ENCODE assay signal across 8 cellular contexts in the genomic region with DNA sequence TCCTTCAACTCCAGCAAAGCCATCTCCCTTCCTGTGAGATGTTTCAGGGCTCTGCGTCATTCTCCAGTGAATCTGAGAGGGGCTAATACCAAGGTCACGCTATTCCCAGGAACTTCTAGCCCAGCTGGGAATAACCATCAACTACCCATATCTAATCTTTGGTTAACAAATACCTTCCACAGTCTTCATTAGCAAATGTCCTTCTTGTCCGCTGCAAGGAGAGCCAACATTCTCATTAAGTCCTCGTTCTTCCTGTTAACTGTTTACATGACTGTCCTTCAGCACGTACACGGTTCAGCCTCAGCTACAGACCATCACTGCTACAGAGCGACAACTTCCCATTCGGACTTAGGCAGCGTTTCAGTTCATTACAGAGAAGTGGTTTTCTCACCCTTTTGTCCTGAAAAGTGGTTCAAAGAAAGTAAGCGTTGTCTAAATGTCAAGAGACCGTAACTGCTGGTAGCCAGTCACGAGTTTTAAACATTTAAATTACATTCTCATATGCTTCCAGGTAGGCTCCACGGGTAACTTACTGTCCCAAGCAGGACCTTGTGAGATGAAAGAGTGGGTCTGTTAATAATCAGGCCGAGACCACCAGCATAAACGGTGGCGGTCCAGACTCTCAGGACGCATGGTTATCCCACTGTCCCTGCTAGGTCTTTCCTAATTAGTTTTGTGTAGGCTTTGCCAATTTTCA.
DNase-seq lines count a peak whose midpoint lies in the region; ATAC-seq, FAIRE-seq and TF ChIP-seq lines count a peak whose summit lies in the region.

No MANE protein-coding gene starts in this region.

- H3K9ac ChIP-seq in kidney (ENCODE audit: low read length in 2 of 2) = peak overlapping the region; percentile 22 to 60

- POLR2A ChIA-PET in CD8-positive, alpha-beta memory T cell (lab: Charles Lee) = no interaction called here
- POLR2A ChIA-PET in activated naive CD8-positive, alpha-beta T cell treated with anti-CD3 and anti-CD28 coated beads, Interleukin-2, amount 10 ng/mL, durations not matched to agents 7 days and 5 days (lab: Charles Lee) = interaction anchor here (1.7 kb wide), 1 partner anchor 63 kb away, joined by 9 read pairs; a partner anchor contains a TSS

- H3K27me3 ChIP-seq in CD8-positive, alpha-beta memory T cell (ENCODE audit: insufficient read depth, low read length, poor library complexity, severe bottlenecking) = no peaks in the 10 kb centered on the region
- H3K27me3 ChIP-seq in H7 (ENCODE audit: control insufficient read depth, insufficient read depth, low read length) (no peaks in the 10 kb centered on the region), upper lobe of left lung (no peaks in the 10 kb centered on the region)

- TF ChIP-seq POLR2A in upper lobe of left lung (IDR thresholded peaks at IDR 0.05) = no peak

- peak overlapping the region in 6 of 7 donors; percentile 13 to 57 (median 34) for H3K4me3 Mint-ChIP-seq in CD8-positive, alpha-beta memory T cell
- H3K4me3 Mint-ChIP-seq in activated naive CD8-positive, alpha-beta T cell treated with anti-CD3 and anti-CD28 coated beads, Interleukin-2, amount 10 ng/mL, durations not matched to agents 7 days and 5 days = peak overlapping the region; percentile 17

- no peaks in the 10 kb centered on the region for H3K9me3 ChIP-seq in CD8-positive, alpha-beta memory T cell (ENCODE audit: low read length)
- H3K9me3 ChIP-seq in kidney (ENCODE audit: control insufficient read depth in 1 of 2, low read length in 2 of 2) = no peaks in the 10 kb centered on the region
- no peaks in the 10 kb centered on the region for H3K9me3 ChIP-seq in upper lobe of left lung

- no peaks in the 10 kb centered on the region for H3K36me3 ChIP-seq in CD8-positive, alpha-beta memory T cell (ENCODE audit: insufficient read depth, low read length)
- H3K36me3 ChIP-seq in H7 (replicated peaks; ENCODE audit: control insufficient read depth, insufficient read depth, low read length) (no peaks in the 10 kb centered on the region), kidney (ENCODE audit: control insufficient read depth in 1 of 2, insufficient read depth in 2 of 2, low read length in 2 of 2) (no peaks in the 10 kb centered on the region), upper lobe of left lung (no peaks in the 10 kb centered on the region)

- H3K4me1 ChIP-seq in CD8-positive, alpha-beta memory T cell (ENCODE audit: insufficient read depth, low read length) = peaks cover 9% of the 10 kb centered on the region
- H3K4me1 ChIP-seq in kidney (ENCODE audit: control insufficient read depth in 1 of 2, insufficient read depth in 1 of 2, low read depth in 1 of 2, low read length in 2 of 2) (peaks cover 9 to 13% of the 10 kb centered on the region in 2 donors), upper lobe of left lung (peaks cover 36 to 73% (median 57%) of the 10 kb centered on the region in 4 donors)

- 39% methylated on average over 17 of the region's 17 CpGs for WGBS in upper lobe of left lung, 2 donors

- TF ChIP-seq EP300 in upper lobe of left lung (IDR thresholded peaks at IDR 0.05) = peak in 1 of 4 donors; percentile 72

- peaks cover 62 to 85% (median 66%) of the 10 kb centered on the region in 3 donors for H3K4me1 Mint-ChIP-seq in CD8-positive, alpha-beta memory T cell
- peaks cover 50% of the 10 kb centered on the region for H3K4me1 Mint-ChIP-seq in activated naive CD8-positive, alpha-beta T cell treated with anti-CD3 and anti-CD28 coated beads, Interleukin-2, amount 10 ng/mL, durations not matched to agents 7 days and 5 days

- H3K9me3 Mint-ChIP-seq in CD8-positive, alpha-beta memory T cell = no peaks in the 10 kb centered on the region
- no peaks in the 10 kb centered on the region for H3K9me3 Mint-ChIP-seq in activated naive CD8-positive, alpha-beta T cell treated with anti-CD3 and anti-CD28 coated beads, Interleukin-2, amount 10 ng/mL, durations not matched to agents 7 days and 5 days

- H3K27me3 Mint-ChIP-seq in CD8-positive, alpha-beta memory T cell = no peaks in the 10 kb centered on the region
- H3K27me3 Mint-ChIP-seq in activated naive CD8-positive, alpha-beta T cell treated with anti-CD3 and anti-CD28 coated beads, Interleukin-2, amount 10 ng/mL, durations not matched to agents 7 days and 5 days = no peaks in the 10 kb centered on the region

- H3K36me3 Mint-ChIP-seq in CD8-positive, alpha-beta memory T cell = peaks cover 0 to 18% (median 5%) of the 10 kb centered on the region in 3 donors
- H3K36me3 Mint-ChIP-seq in activated naive CD8-positive, alpha-beta T cell treated with anti-CD3 and anti-CD28 coated beads, Interleukin-2, amount 10 ng/mL, durations not matched to agents 7 days and 5 days = peaks cover 12% of the 10 kb centered on the region

- FAIRE-seq in kidney (lab: Jason Lieb, UNC) = no peak

- intact Hi-C loops in kidney (cut with DNase I) = no loop called here

- no peak overlapping the region for H3K4me3 ChIP-seq in CD8-positive, alpha-beta memory T cell (ENCODE audit: low read length)
- H3K4me3 ChIP-seq in H7 (ENCODE audit: insufficient read depth, low read depth, low read length) (no peak overlapping the region), kidney (ENCODE audit: low read length in 2 of 2) (peak overlapping the region; percentile 49 to 66), upper lobe of left lung (peak overlapping the region in 3 of 4 donors; percentile 3 to 37 (median 23))

- ATAC-seq in activated naive CD8-positive, alpha-beta T cell treated with anti-CD3 and anti-CD28 coated beads, Interleukin-2, amount 10 ng/mL, durations not matched to agents 7 days and 5 days (ENCODE audit: low read depth) = no peak
- peak; percentile 58 to 71 for ATAC-seq in upper lobe of left lung (ENCODE audit: low FRiP score in 2 of 2)
- ATAC-seq in HG03135 (IDR thresholded peaks at IDR 0.05; ENCODE audit: unreplicated experiment) = no peak

- TF ChIP-seq CTCF in kidney (IDR thresholded peaks at IDR 0.05; ENCODE audit: borderline replicate concordance, extremely low read depth, insufficient read depth) = no peak
- TF ChIP-seq CTCF in upper lobe of left lung (IDR thresholded peaks at IDR 0.05) = no peak

- H3K27ac ChIP-seq in CD8-positive, alpha-beta memory T cell (ENCODE audit: low read depth, low read length) = no peak overlapping the region
- peak overlapping the region; percentile 80 to 88 for H3K27ac ChIP-seq in kidney (ENCODE audit: low read depth in 2 of 2, low read length in 2 of 2)
- peak overlapping the region; percentile 59 to 86 (median 76) for H3K27ac ChIP-seq in upper lobe of left lung

- CTCF ChIA-PET in CD8-positive, alpha-beta memory T cell (lab: Charles Lee) = no interaction called here

- no peak for DNase-seq in CD8-positive, alpha-beta memory T cell
- DNase-seq in H7 (peak; percentile 11), kidney (no peak), upper lobe of left lung (no peak), SW 1271 (lab: John Stamatoyannopoulos, UW) (no peak), NCI-H774 (lab: John Stamatoyannopoulos, UW) (no peak)
- DNase-seq in activated naive CD8-positive, alpha-beta T cell treated with anti-CD3 and anti-CD28 coated beads, Interleukin-2, amount 10 ng/mL, durations not matched to agents 7 days and 5 days = no peak

- H3K27ac Mint-ChIP-seq in CD8-positive, alpha-beta memory T cell = peak overlapping the region in 7 of 8 donors; percentile 3 to 73 (median 44)
- H3K27ac Mint-ChIP-seq in activated naive CD8-positive, alpha-beta T cell treated with anti-CD3 and anti-CD28 coated beads, Interleukin-2, amount 10 ng/mL, durations not matched to agents 7 days and 5 days = no peak overlapping the region

Comparison
In these comparisons a context has a peak if more than half of its experiments do, and no peak if none do; other contexts are left out.
1. H3K4me3 ChIP-seq: peak in kidney (2 of 2) and upper lobe of left lung (3 of 4); none in CD8-positive, alpha-beta memory T cell (single experiment) and H7 (single experiment).
2. ATAC-seq: peak in upper lobe of left lung (2 of 2); none in activated naive CD8-positive, alpha-beta T cell treated with anti-CD3 and anti-CD28 coated beads, Interleukin-2, amount 10 ng/mL, durations not matched to agents 7 days and 5 days (single experiment) and HG03135 (single experiment).